Comparison of ENCODE assay signal across 19 cellular contexts in the genomic region with DNA sequence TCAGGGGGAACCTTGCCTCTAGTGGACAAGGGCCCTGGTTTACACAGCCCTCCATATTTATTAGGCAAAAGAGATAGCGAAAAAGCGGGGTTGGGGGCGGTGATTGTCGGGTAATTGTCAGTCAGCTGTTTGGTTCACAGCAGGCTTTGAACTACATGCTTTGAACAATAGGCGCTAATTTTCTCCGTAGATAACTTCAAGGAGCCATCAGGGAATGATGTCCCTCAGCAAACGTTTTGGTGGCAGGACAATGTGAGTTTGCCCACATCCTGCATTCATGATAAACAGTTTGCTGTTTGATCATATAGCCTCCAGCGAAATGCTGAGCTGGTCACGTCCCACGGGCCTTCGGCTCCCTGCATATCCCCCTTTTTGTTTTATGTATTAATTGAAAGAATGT.
A peak's percentile ranks its signal among the peaks of the same experiment; 100 is the strongest.
DNase-seq lines count a peak whose midpoint lies in the region; ATAC-seq and TF ChIP-seq lines count a peak whose summit lies in the region.
"Had no signal": no experiment of that assay in that cellular context is flagged by ENCODE, and none has a peak within 500 bp of the region (broad histone marks: within the 10 kb centered on the region; RNA-seq: fewer than 3 reads in every experiment).

No MANE protein-coding gene starts in this region.

- H3K4me3 ChIP-seq in endodermal cell (ENCODE audit: low read length), result no peak overlapping the region
- H3K4me3 ChIP-seq in gastrocnemius medialis, result no peak overlapping the region
- H3K4me3 ChIP-seq in transverse colon, result no peak overlapping the region
- H3K4me3 ChIP-seq: BLaER1, GM23248 had no signal

- no peak overlapping the region for H3K4me3 Mint-ChIP-seq in endodermal cell
- no peak overlapping the region for H3K4me3 Mint-ChIP-seq in activated CD4-positive, alpha-beta memory T cell treated with anti-CD3 and anti-CD28 coated beads for 36 hours
- H3K4me3 Mint-ChIP-seq: B cell; CD4-positive, CD25-positive, alpha-beta regulatory T cell; CD8-positive, alpha-beta memory T cell had no signal

- peaks cover 45% of the 10 kb centered on the region for H3K4me1 Mint-ChIP-seq in endodermal cell
- no peaks in the 10 kb centered on the region for H3K4me1 Mint-ChIP-seq in activated CD4-positive, alpha-beta memory T cell treated with anti-CD3 and anti-CD28 coated beads for 36 hours (ENCODE audit: low read depth)
- H3K4me1 Mint-ChIP-seq: B cell; CD8-positive, alpha-beta memory T cell had no signal

- H3K9me3 ChIP-seq in endodermal cell (ENCODE audit: control insufficient read depth, low read length) (peaks cover 21% of the 10 kb centered on the region), gastrocnemius medialis (no peaks in the 10 kb centered on the region), transverse colon (no peaks in the 10 kb centered on the region)

- TF ChIP-seq EP300 in transverse colon (IDR thresholded peaks at IDR 0.05; ENCODE audit: low read depth), result no peak

- H3K36me3 ChIP-seq in endodermal cell (ENCODE audit: control insufficient read depth, insufficient read depth, low read length) (no peaks in the 10 kb centered on the region), gastrocnemius medialis (peaks cover 0 to 6% of the 10 kb centered on the region in 2 donors), transverse colon (no peaks in the 10 kb centered on the region)
- H3K36me3 ChIP-seq: BLaER1 had no signal

- no peak for TF ChIP-seq CTCF in endodermal cell (conservative IDR thresholded peaks at IDR 0.05)
- TF ChIP-seq CTCF in gastrocnemius medialis (IDR thresholded peaks at IDR 0.05 in 4 of 5, conservative IDR thresholded peaks at IDR 0.05 in 1 of 5), result no peak
- TF ChIP-seq CTCF in transverse colon (IDR thresholded peaks at IDR 0.05), result no peak

- POLR2A ChIA-PET in activated CD4-positive, alpha-beta memory T cell treated with anti-CD3 and anti-CD28 coated beads for 36 hours (lab: Charles Lee), result no interaction called here

- no peak overlapping the region for H3K27ac Mint-ChIP-seq in endodermal cell
- H3K27ac Mint-ChIP-seq in activated CD4-positive, alpha-beta memory T cell treated with anti-CD3 and anti-CD28 coated beads for 36 hours, result no peak overlapping the region
- H3K27ac Mint-ChIP-seq: B cell had no signal

- TF ChIP-seq POLR2A in gastrocnemius medialis (IDR thresholded peaks at IDR 0.05) (no peak), transverse colon (IDR thresholded peaks at IDR 0.05) (no peak)

- CTCF ChIA-PET in activated CD4-positive, alpha-beta memory T cell treated with anti-CD3 and anti-CD28 coated beads for 36 hours (lab: Charles Lee), result no interaction called here

- in situ Hi-C loops in gastrocnemius medialis (cut with MboI; ENCODE audit: low sequenced_read_pairs in 4 of 4), result no loop called here
- in situ Hi-C loops in transverse colon (cut with MboI; ENCODE audit: low pct_ligation_motif_present in 1 of 4, low pct_unique_long_range_greater_than_20kb in 1 of 4, low sequenced_read_pairs in 3 of 4), result no loop called here

- peak; percentile 0 for DNase-seq in activated CD4-positive, alpha-beta T cell treated with anti-CD3 and anti-CD28 coated beads, Interleukin-2, amount 50 U/mL, for 1 hour
- DNase-seq in activated CD4-positive, alpha-beta T cell treated with anti-CD3 and anti-CD28 coated beads for 4 hours, result no peak
- peak; percentile 65 for DNase-seq in endodermal cell
- no peak for DNase-seq in gastrocnemius medialis
- no peak for DNase-seq in activated CD4-positive, alpha-beta memory T cell treated with anti-CD3 and anti-CD28 coated beads for 36 hours
- DNase-seq in transverse colon, result no peak
- DNase-seq: CD4-positive, CD25-positive, alpha-beta regulatory T cell; CD8-positive, alpha-beta memory T cell; DMS 273 treated with DMSO at 0.1 percent for 48 hours; DMS79; EL; GF-D8; GM23248; H7; HCEC 1CT had no signal

- H3K9ac ChIP-seq in endodermal cell (ENCODE audit: extremely low read depth, low read length, poor library complexity, severe bottlenecking), result no peak overlapping the region
- H3K9ac ChIP-seq: BLaER1, GM23248 had no signal

- no peaks in the 10 kb centered on the region for H3K27me3 ChIP-seq in endodermal cell (ENCODE audit: control insufficient read depth, insufficient read depth, low read length, poor library complexity, severe bottlenecking)
- H3K27me3 ChIP-seq in gastrocnemius medialis, result no peaks in the 10 kb centered on the region
- no peaks in the 10 kb centered on the region for H3K27me3 ChIP-seq in transverse colon
- H3K27me3 ChIP-seq: BLaER1 had no signal

- H3K9me3 Mint-ChIP-seq in endodermal cell, result peaks cover 67% of the 10 kb centered on the region
- H3K9me3 Mint-ChIP-seq in activated CD4-positive, alpha-beta memory T cell treated with anti-CD3 and anti-CD28 coated beads for 36 hours, result no peaks in the 10 kb centered on the region
- H3K9me3 Mint-ChIP-seq: CD4-positive, CD25-positive, alpha-beta regulatory T cell; CD8-positive, alpha-beta memory T cell had no signal

- H3K4me1 ChIP-seq in endodermal cell (ENCODE audit: control insufficient read depth, insufficient read depth, low read length), result no peaks in the 10 kb centered on the region
- H3K4me1 ChIP-seq in gastrocnemius medialis, result peaks cover 5 to 34% of the 10 kb centered on the region in 2 donors
- H3K4me1 ChIP-seq in transverse colon, result peaks cover 0 to 3% (median 0%) of the 10 kb centered on the region in 4 donors
- H3K4me1 ChIP-seq: BLaER1 had no signal

- WGBS in endodermal cell (ENCODE audit: insufficient coverage in 1 of 2, insufficient read length in 1 of 2), 2 experiments, result 33 to 52% methylated on average over 2 to 11 of the region's 11 CpGs
- 90 to 100% methylated on average over 4 to 11 of the region's 11 CpGs for WGBS in transverse colon (ENCODE audit: low coverage in 1 of 2), 2 donors

- ATAC-seq in gastrocnemius medialis, result no peak

- H3K36me3 Mint-ChIP-seq in endodermal cell (ENCODE audit: low read depth), result peaks cover 15% of the 10 kb centered on the region
- no peaks in the 10 kb centered on the region for H3K36me3 Mint-ChIP-seq in activated CD4-positive, alpha-beta memory T cell treated with anti-CD3 and anti-CD28 coated beads for 36 hours

- intact Hi-C loops in gastrocnemius medialis (cut with DNase I; ENCODE audit: low total_unique reads), result no loop called here
- intact Hi-C loops in activated CD4-positive, alpha-beta memory T cell treated with anti-CD3 and anti-CD28 coated beads for 36 hours (cut with micrococcal nuclease), result no loop called here
- intact Hi-C loops in transverse colon (cut with DNase I; ENCODE audit: low total_unique reads), result no loop called here

- H3K27me3 Mint-ChIP-seq in endodermal cell (ENCODE audit: insufficient read depth), result peaks cover 2% of the 10 kb centered on the region
- no peaks in the 10 kb centered on the region for H3K27me3 Mint-ChIP-seq in activated CD4-positive, alpha-beta memory T cell treated with anti-CD3 and anti-CD28 coated beads for 36 hours
- H3K27me3 Mint-ChIP-seq: B cell; CD4-positive, CD25-positive, alpha-beta regulatory T cell; CD8-positive, alpha-beta memory T cell had no signal

- H3K27ac ChIP-seq in endodermal cell (ENCODE audit: low read depth, low read length), result no peak overlapping the region
- H3K27ac ChIP-seq in gastrocnemius medialis, result peak overlapping the region; percentile 73 to 84 (median 78)
- H3K27ac ChIP-seq in transverse colon, result no peak overlapping the region
- H3K27ac ChIP-seq: 22Rv1, BLaER1, C4-2B, GM23248 had no signal

Comparison
In these comparisons a context has a peak if more than half of its experiments do, and no peak if none do; other contexts are left out.
1. DNase-seq: peak in activated CD4-positive, alpha-beta T cell treated with anti-CD3 and anti-CD28 coated beads, Interleukin-2, amount 50 U/mL, for 1 hour (single experiment) and endodermal cell (single experiment); none in activated CD4-positive, alpha-beta T cell treated with anti-CD3 and anti-CD28 coated beads for 4 hours (0 of 2), gastrocnemius medialis (0 of 2), activated CD4-positive, alpha-beta memory T cell treated with anti-CD3 and anti-CD28 coated beads for 36 hours (single experiment) and transverse colon (single experiment).
2. H3K27ac ChIP-seq: peak in gastrocnemius medialis (4 of 4); none in endodermal cell (single experiment) and transverse colon (0 of 4).